ENCODE assay signal across 18 cellular contexts in the genomic region with DNA sequence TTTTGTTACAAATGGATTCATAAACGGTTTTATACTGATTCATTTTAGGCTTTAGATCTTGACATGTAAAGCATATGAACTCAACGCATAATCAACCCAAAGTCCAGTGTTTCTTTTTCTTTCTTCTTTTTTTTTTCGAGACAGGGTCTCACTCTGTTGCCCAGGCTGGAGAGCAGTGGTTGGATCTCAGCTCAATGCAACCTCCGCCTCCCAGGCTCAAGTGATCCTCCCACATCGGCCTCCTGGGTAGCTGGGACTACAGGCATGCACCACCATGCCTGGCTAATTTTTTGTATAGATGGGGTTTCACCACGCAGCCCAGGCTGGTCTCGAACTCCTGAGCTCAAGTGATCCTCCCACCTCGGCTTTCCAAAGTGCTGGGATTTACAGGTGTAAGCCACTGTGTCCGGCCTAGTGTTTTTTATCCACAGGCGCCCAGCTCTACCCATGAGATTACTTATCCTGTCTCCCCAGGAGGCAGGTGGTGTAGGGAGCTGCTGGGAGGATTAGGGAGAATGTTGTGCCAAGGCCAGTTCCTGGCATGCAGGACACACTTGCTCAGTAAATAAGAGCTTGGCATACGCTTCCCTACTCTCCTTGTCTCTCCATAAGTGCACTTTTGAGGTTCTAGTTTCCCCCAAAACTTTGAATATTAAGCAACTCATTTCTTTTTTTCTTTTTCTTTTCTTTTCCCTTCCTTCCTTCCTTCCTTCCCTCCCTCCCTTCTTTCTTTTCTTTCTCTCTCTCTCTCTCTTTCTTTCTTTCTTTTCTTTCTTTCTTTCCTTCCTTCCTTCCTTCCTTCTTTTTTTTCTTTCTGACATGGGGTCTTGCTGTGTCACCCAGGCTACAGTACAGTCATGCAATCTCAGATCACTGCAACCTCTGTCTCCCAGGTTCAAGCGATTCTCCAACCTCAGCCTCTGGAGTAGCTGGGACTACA. TPM values are rescaled to one million over a fixed set of nuclear protein-coding genes. Genes with fewer than 3 reads are reported as not detected.
DNase-seq lines count a peak whose midpoint lies in the region; ATAC-seq, FAIRE-seq and TF ChIP-seq lines count a peak whose summit lies in the region.
"Had no signal": no experiment of that assay in that cellular context is flagged by ENCODE, and none has a peak within 500 bp of the region (broad histone marks: within the 10 kb centered on the region; RNA-seq: fewer than 3 reads in every experiment).

No MANE protein-coding gene starts in this region.

- no peak for TF ChIP-seq POLR2A in right lobe of liver (IDR thresholded peaks at IDR 0.05)

- peak; percentile 13 to 38 (median 26) for ATAC-seq in right lobe of liver
- no peak for ATAC-seq in upper lobe of right lung
- ATAC-seq: Panc1 had no signal

- 69% methylated on average over 10 of the region's 12 CpGs for WGBS in right lobe of liver (ENCODE audit: insufficient coverage, low coverage, low lambda C conversion rate, missing lambda C conversion rate)
- 34 to 74% (median 45%) methylated on average over 12 of the region's 12 CpGs for WGBS in small intestine, 3 donors

- H3K27ac ChIP-seq in HEK293 (ENCODE audit: extremely low read depth, low read depth, low read length) (no peak overlapping the region), VCaP (peak overlapping the region; percentile 53), right lobe of liver (peak overlapping the region in 1 of 3 donors; percentile 99), small intestine (ENCODE audit: low read depth in 1 of 2, low read length in 1 of 2) (no peak overlapping the region), upper lobe of right lung (no peak overlapping the region)
- H3K27ac ChIP-seq: GM23248, KMS-11 had no signal

- H3K36me3 ChIP-seq in HEK293 (ENCODE audit: control insufficient read depth in 2 of 2, insufficient read depth in 1 of 2, low read length in 2 of 2), result no peaks in the 10 kb centered on the region; a peak in 1 of 3 replicates
- no peaks in the 10 kb centered on the region for H3K36me3 ChIP-seq in right lobe of liver
- H3K36me3 ChIP-seq in small intestine (ENCODE audit: control insufficient read depth in 2 of 2, insufficient read depth in 2 of 2, low read length in 2 of 2), result no peaks in the 10 kb centered on the region
- no peaks in the 10 kb centered on the region for H3K36me3 ChIP-seq in upper lobe of right lung

- H3K4me1 ChIP-seq in HEK293 (ENCODE audit: control insufficient read depth, insufficient read depth, low read length), result peaks cover 37% of the 10 kb centered on the region
- H3K4me1 ChIP-seq in right lobe of liver, result peaks cover 0 to 46% (median 16%) of the 10 kb centered on the region in 4 donors
- H3K4me1 ChIP-seq in small intestine (ENCODE audit: control insufficient read depth in 2 of 2, insufficient read depth in 1 of 2, low read depth in 1 of 2, low read length in 1 of 2), result peaks cover 0 to 5% of the 10 kb centered on the region in 2 donors
- H3K4me1 ChIP-seq in upper lobe of right lung, result peaks cover 10% of the 10 kb centered on the region

- H3K27me3 ChIP-seq in right lobe of liver, result no peaks in the 10 kb centered on the region
- H3K27me3 ChIP-seq in small intestine (ENCODE audit: control insufficient read depth in 2 of 2, insufficient read depth in 2 of 2, low read length in 2 of 2), result peaks cover 0 to 2% of the 10 kb centered on the region in 2 donors
- peaks cover 15% of the 10 kb centered on the region for H3K27me3 ChIP-seq in upper lobe of right lung

- POLR2A ChIA-PET in HEK293 (lab: Yijun Ruan, JAX), result interaction anchor here (0.7 to 1.0 kb wide), 2 partner anchors 17 to 32 kb away, joined by 4 to 17 read pairs; no protein-coding TSS in a partner anchor

- no peak for TF ChIP-seq CTCF in HEK293 (tag by site-specific recombination; IDR thresholded peaks at IDR 0.05)
- TF ChIP-seq CTCF in VCaP (conservative IDR thresholded peaks at IDR 0.05), result no peak
- no peak for TF ChIP-seq CTCF in right lobe of liver (IDR thresholded peaks at IDR 0.05)
- no peak for TF ChIP-seq CTCF in upper lobe of right lung (IDR thresholded peaks at IDR 0.05)

- H3K9me3 ChIP-seq in HEK293 (ENCODE audit: control insufficient read depth, insufficient read depth, low read depth, low read length), result no peaks in the 10 kb centered on the region
- H3K9me3 ChIP-seq in right lobe of liver, result no peaks in the 10 kb centered on the region
- no peaks in the 10 kb centered on the region for H3K9me3 ChIP-seq in small intestine (ENCODE audit: control insufficient read depth, low read depth)
- no peaks in the 10 kb centered on the region for H3K9me3 ChIP-seq in upper lobe of right lung

- H3K4me3 ChIP-seq in HEK293 (ENCODE audit: low read depth, low read length) (no peak overlapping the region), right lobe of liver (no peak overlapping the region), small intestine (ENCODE audit: low read depth in 1 of 2, low read length in 2 of 2) (no peak overlapping the region), upper lobe of right lung (no peak overlapping the region)
- H3K4me3 ChIP-seq: GM23248 had no signal

- no peak for FAIRE-seq in small intestine (lab: Jason Lieb, UNC)
- FAIRE-seq: GM12891 had no signal

- DNase-seq in right lobe of liver (peak; percentile 51 to 82 (median 73)), small intestine (peak; percentile 56), SKM-1 treated with dmso at 0.1 percent for 144 hours (lab: John Stamatoyannopoulos, UW; ENCODE audit: unreplicated experiment) (no peak), upper lobe of right lung (no peak), cerebellar nuclear complex (lab: John Stamatoyannopoulos, UW) (no peak)
- DNase-seq: GF-D8, GM23248, HCEC 1CT, MM.1S, NCI-H1092 treated with DMSO at 0.1 percent for 48 hours, NCI-H1694, NCI-H524, Right ventricle myocardium superior had no signal

- intact Hi-C loops in right lobe of liver (cut with DNase I) (loop anchor here (5.0 to 10.0 kb wide), 3 partner anchors 62 to 98 kb away; no protein-coding TSS in a partner anchor), upper lobe of right lung (cut with DNase I) (no loop called here)

- CTCF ChIA-PET in HEK293 (lab: Yijun Ruan, JAX), result interaction anchor here (0.6 to 1.4 kb wide), 5 partner anchors 99 to 954 kb away, joined by 3 to 4 read pairs (median 3); no protein-coding TSS in a partner anchor

TF ChIP-seq in HEK293, 187 proteins besides CTCF, POLR2A, EP300 and RAD21 (continues in another document):
- 0 out of 2 replicates have a peak, but pooled peaks have one; percentile 49 for TF ChIP-seq ZNF473 (tag by site-specific recombination; IDR thresholded peaks at IDR 0.05)
- TF ChIP-seq RBAK (tag by site-specific recombination; IDR thresholded peaks at IDR 0.05), result no peak
- no peak for TF ChIP-seq ZNF560 (tag by site-specific recombination; IDR thresholded peaks at IDR 0.05; ENCODE audit: borderline replicate concordance)
- TF ChIP-seq, protein P1, sequence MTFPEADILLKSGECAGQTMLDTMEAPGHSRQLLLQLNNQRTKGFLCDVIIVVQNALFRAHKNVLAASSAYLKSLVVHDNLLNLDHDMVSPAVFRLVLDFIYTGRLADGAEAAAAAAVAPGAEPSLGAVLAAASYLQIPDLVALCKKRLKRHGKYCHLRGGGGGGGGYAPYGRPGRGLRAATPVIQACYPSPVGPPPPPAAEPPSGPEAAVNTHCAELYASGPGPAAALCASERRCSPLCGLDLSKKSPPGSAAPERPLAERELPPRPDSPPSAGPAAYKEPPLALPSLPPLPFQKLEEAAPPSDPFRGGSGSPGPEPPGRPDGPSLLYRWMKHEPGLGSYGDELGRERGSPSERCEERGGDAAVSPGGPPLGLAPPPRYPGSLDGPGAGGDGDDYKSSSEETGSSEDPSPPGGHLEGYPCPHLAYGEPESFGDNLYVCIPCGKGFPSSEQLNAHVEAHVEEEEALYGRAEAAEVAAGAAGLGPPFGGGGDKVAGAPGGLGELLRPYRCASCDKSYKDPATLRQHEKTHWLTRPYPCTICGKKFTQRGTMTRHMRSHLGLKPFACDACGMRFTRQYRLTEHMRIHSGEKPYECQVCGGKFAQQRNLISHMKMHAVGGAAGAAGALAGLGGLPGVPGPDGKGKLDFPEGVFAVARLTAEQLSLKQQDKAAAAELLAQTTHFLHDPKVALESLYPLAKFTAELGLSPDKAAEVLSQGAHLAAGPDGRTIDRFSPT (tag by site-specific recombination; IDR thresholded peaks at IDR 0.05), result no peak
- no peak for TF ChIP-seq ZBTB21 (tag by site-specific recombination; IDR thresholded peaks at IDR 0.05)
- no peak for TF ChIP-seq ZNF266 (tag by site-specific recombination; IDR thresholded peaks at IDR 0.05; ENCODE audit: low read depth)
- TF ChIP-seq ZIC2 (tag by site-specific recombination; IDR thresholded peaks at IDR 0.05), result peak; percentile 56; the same call in 1 of the 2 replicates
- no peak for TF ChIP-seq ZNF677 (tag by site-specific recombination; IDR thresholded peaks at IDR 0.05)
- TF ChIP-seq, protein P2, sequence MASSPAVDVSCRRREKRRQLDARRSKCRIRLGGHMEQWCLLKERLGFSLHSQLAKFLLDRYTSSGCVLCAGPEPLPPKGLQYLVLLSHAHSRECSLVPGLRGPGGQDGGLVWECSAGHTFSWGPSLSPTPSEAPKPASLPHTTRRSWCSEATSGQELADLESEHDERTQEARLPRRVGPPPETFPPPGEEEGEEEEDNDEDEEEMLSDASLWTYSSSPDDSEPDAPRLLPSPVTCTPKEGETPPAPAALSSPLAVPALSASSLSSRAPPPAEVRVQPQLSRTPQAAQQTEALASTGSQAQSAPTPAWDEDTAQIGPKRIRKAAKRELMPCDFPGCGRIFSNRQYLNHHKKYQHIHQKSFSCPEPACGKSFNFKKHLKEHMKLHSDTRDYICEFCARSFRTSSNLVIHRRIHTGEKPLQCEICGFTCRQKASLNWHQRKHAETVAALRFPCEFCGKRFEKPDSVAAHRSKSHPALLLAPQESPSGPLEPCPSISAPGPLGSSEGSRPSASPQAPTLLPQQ (tag by site-specific recombination; IDR thresholded peaks at IDR 0.05), result no peak
- no peak for TF ChIP-seq ZBTB48 (tag by site-specific recombination; IDR thresholded peaks at IDR 0.05)
- no peak for TF ChIP-seq ZNF23 (tag by site-specific recombination; IDR thresholded peaks at IDR 0.05; ENCODE audit: borderline replicate concordance)
- TF ChIP-seq HOXD13 (CRISPR knock-in tag; IDR thresholded peaks at IDR 0.05; ENCODE audit: borderline replicate concordance), result no peak
- TF ChIP-seq ZNF354C (tag by site-specific recombination; IDR thresholded peaks at IDR 0.05; ENCODE audit: borderline replicate concordance, low read depth), result no peak
- TF ChIP-seq ZNF350 (tag by site-specific recombination; IDR thresholded peaks at IDR 0.05), result no peak
- TF ChIP-seq ZNF394 (tag by site-specific recombination; IDR thresholded peaks at IDR 0.05; ENCODE audit: borderline replicate concordance), result peak; percentile 58; the same call in 1 of the 2 replicates
- TF ChIP-seq ZNF133 (tag by site-specific recombination; IDR thresholded peaks at IDR 0.05), result no peak
- TF ChIP-seq ZSCAN30 (tag by site-specific recombination; IDR thresholded peaks at IDR 0.05), result no peak
- no peak for TF ChIP-seq ZFP3 (tag by site-specific recombination; IDR thresholded peaks at IDR 0.05; ENCODE audit: low read depth)
- TF ChIP-seq KLF16 (tag by site-specific recombination; IDR thresholded peaks at IDR 0.05), result no peak

RNA-seq across cellular contexts. Expression of gene CEBPA, which starts 4.8 kb away (rescaled TPM):
- 100 to 1,000 TPM in 4 of 6 experiments, 10 to 100 TPM in 2; 53.9 to 163 (median 119) TPM for total RNA-seq in right lobe of liver
- polyA plus RNA-seq in small intestine, result 10 to 100 TPM; 31.0 to 69.3 (median 47.0) TPM
- total RNA-seq in upper lobe of right lung, result 59.1 TPM
- polyA plus RNA-seq: GM23248 had no signal

Comparison
In these comparisons a context has a peak if more than half of its experiments do, and no peak if none do; other contexts are left out.
1. DNase-seq: peak in right lobe of liver (3 of 3) and small intestine (single experiment); none in SKM-1 treated with dmso at 0.1 percent for 144 hours (single experiment), upper lobe of right lung (single experiment) and cerebellar nuclear complex (0 of 2).